Comparison of ENCODE assay signal across 19 cellular contexts in genomic region chr6:168822376-168822775, GRCh38.
DNase-seq lines count a peak whose midpoint lies in the region; ATAC-seq lines count a peak whose summit lies in the region.
"Had no signal": no experiment of that assay in that cellular context is flagged by ENCODE, and none has a peak within 500 bp of the region (broad histone marks: within the 10 kb centered on the region; RNA-seq: fewer than 3 reads in every experiment).

No MANE protein-coding gene starts in this region.

- no peak overlapping the region for H2BK5ac ChIP-seq in mesendoderm (ENCODE audit: low read length)

- no peak overlapping the region for H3K9ac ChIP-seq in mesendoderm (ENCODE audit: low read length)
- H3K9ac ChIP-seq: BLaER1 had no signal

- H2BK15ac ChIP-seq in mesendoderm (replicated peaks; ENCODE audit: low read depth): no peak overlapping the region

- ATAC-seq in activated CD4-positive, CD25-positive, alpha-beta regulatory T cell treated with anti-CD3 and anti-CD28 coated beads, Interleukin-2, amount 50 U/mL, for 24 hours: no peak
- ATAC-seq: CD8-positive, alpha-beta T cell; GM12878 had no signal

- no peak overlapping the region for H3K27ac ChIP-seq in mesendoderm (ENCODE audit: low read depth, low read length)
- H3K27ac ChIP-seq: 22Rv1, BLaER1, C4-2B had no signal

- no CpG with 5 or more reads among the region's 9 CpGs for whole genome bisulfite sequencing in mesendoderm (ENCODE audit: extremely low coverage, insufficient coverage, low lambda C conversion rate)

- no peaks in the 10 kb centered on the region for H3K79me1 ChIP-seq in mesendoderm (ENCODE audit: low read length)

- H3K36me3 ChIP-seq in mesendoderm (ENCODE audit: control insufficient read depth, insufficient read depth, low read length): no peaks in the 10 kb centered on the region
- H3K36me3 ChIP-seq: BLaER1 had no signal

- peak overlapping the region; percentile 25 for H3K56ac ChIP-seq in mesendoderm (ENCODE audit: low read length)

- no peak overlapping the region for H3K18ac ChIP-seq in mesendoderm (ENCODE audit: low read length)

- H3K4me1 ChIP-seq in mesendoderm (ENCODE audit: control insufficient read depth, low read depth, low read length): peaks cover 4% of the 10 kb centered on the region
- H3K4me1 ChIP-seq: Caco-2 had no signal

- H3K4me3 ChIP-seq in mesendoderm (ENCODE audit: low read length): no peak overlapping the region
- H3K4me3 ChIP-seq: BLaER1, GM12878 had no signal

- H3K4me2 ChIP-seq in mesendoderm (ENCODE audit: low read length): no peak overlapping the region
- H3K4me2 ChIP-seq: BLaER1 had no signal

- no peak overlapping the region for H2BK120ac ChIP-seq in mesendoderm (ENCODE audit: low read depth, low read length)

- H4K5ac ChIP-seq in mesendoderm (ENCODE audit: low read length): no peak overlapping the region

- DNase-seq in RPMI7951 (ENCODE audit: low read depth) (peak; percentile 7), foreskin melanocyte (peak; percentile 3), mesendoderm (no peak), ureter (ENCODE audit: low spot score) (no peak), DMS 273 treated with DMSO at 0.1 percent for 48 hours (lab: John Stamatoyannopoulos, UW) (no peak)
- DNase-seq: Caco-2; CD4-positive, CD25-positive, alpha-beta regulatory T cell; CD8-positive, alpha-beta T cell; DMS79; EL; GDM1; GOT3; H7; HCEC 1CT had no signal

- H3K23ac ChIP-seq in mesendoderm (ENCODE audit: low read length): no peak overlapping the region

- H3K4ac ChIP-seq in mesendoderm (ENCODE audit: low read depth, low read length): no peak overlapping the region

- H3K79me2 ChIP-seq in mesendoderm (ENCODE audit: control insufficient read depth, insufficient read depth, low read length): no peaks in the 10 kb centered on the region

- no peak overlapping the region for H2AK5ac ChIP-seq in mesendoderm (ENCODE audit: low read length)

- H3K27me3 ChIP-seq in mesendoderm (ENCODE audit: insufficient read depth, low read length, poor library complexity): no peaks in the 10 kb centered on the region
- H3K27me3 ChIP-seq: BLaER1 had no signal

- H4K8ac ChIP-seq in mesendoderm (ENCODE audit: low read depth, low read length): no peak overlapping the region

Comparison
In these comparisons a context has a peak if more than half of its experiments do, and no peak if none do; other contexts are left out.
1. DNase-seq: peak in RPMI7951 (single experiment) and foreskin melanocyte (single experiment); none in mesendoderm (single experiment), ureter (single experiment) and DMS 273 treated with DMSO at 0.1 percent for 48 hours (single experiment).